Comparison of ENCODE assay signal across 16 cellular contexts in genomic region chr2:42194428-42194827, GRCh38.
"Had no signal": no experiment of that assay in that cellular context is flagged by ENCODE, and none has a peak within 500 bp of the region (broad histone marks: within the 10 kb centered on the region; RNA-seq: fewer than 3 reads in every experiment).

No MANE protein-coding gene starts in this region.

- H3K9me3 Mint-ChIP-seq: activated naive CD4-positive, alpha-beta T cell treated with anti-CD3 and anti-CD28 coated beads, Interleukin-2, amount 10 ng/mL, durations not matched to agents 7 days and 5 days; activated T-helper 2 cell treated with anti-CD3 and anti-CD28 coated beads, Interferon-gamma antibody, Interleukin-2, Interleukin-4, amounts not matched to agents 10 μg/mL and 5 μg/mL and 100 μg/mL, durations not matched to agents 14 hours and 24 hours and 36 hours had no signal

- H3K4me3 ChIP-seq: colonic mucosa, heart left ventricle, pancreas, stomach, thyroid gland, vagina had no signal

- DNase-seq: activated CD4-positive, alpha-beta T cell treated with anti-CD3 and anti-CD28 coated beads for 36 hours; activated CD8-positive, alpha-beta memory T cell treated with anti-CD3 and anti-CD28 coated beads, Interleukin-2, amount 50 U/mL, for 48 hours; activated CD8-positive, alpha-beta T cell treated with anti-CD3 and anti-CD28 coated beads, Interleukin-2, amount 10 ng/mL, durations not matched to agents 7 days and 5 days; activated naive CD4-positive, alpha-beta T cell treated with anti-CD3 and anti-CD28 coated beads, Interleukin-2, amount 10 ng/mL, durations not matched to agents 7 days and 5 days; anterior cingulate cortex; colonic mucosa; foreskin melanocyte; heart left ventricle; islet precursor cell; pancreas; stimulated activated CD4-positive, alpha-beta T cell treated with anti-CD3 and anti-CD28 coated beads, Interleukin-4, amount 100 ng/mL, for 4 hours; stomach; thyroid gland had no signal

- H3K27ac Mint-ChIP-seq: activated CD8-positive, alpha-beta T cell treated with anti-CD3 and anti-CD28 coated beads, Interleukin-2, amount 10 ng/mL, durations not matched to agents 7 days and 5 days; activated naive CD4-positive, alpha-beta T cell treated with anti-CD3 and anti-CD28 coated beads, Interleukin-2, amount 10 ng/mL, durations not matched to agents 7 days and 5 days; activated T-helper 2 cell treated with anti-CD3 and anti-CD28 coated beads, Interferon-gamma antibody, Interleukin-2, Interleukin-4, amounts not matched to agents 10 μg/mL and 5 μg/mL and 100 μg/mL, durations not matched to agents 14 hours and 24 hours and 36 hours had no signal

- H3K9me3 ChIP-seq: colonic mucosa, heart left ventricle, pancreas, stomach, thyroid gland, vagina had no signal

- H3K36me3 ChIP-seq: colonic mucosa, heart left ventricle, pancreas, stomach, thyroid gland, vagina had no signal

- H3K27ac ChIP-seq: colonic mucosa, heart left ventricle, thyroid gland, vagina had no signal

- H3K27me3 ChIP-seq: colonic mucosa, heart left ventricle, pancreas, stomach, thyroid gland, vagina had no signal

- H3K4me3 Mint-ChIP-seq: activated CD4-positive, alpha-beta T cell treated with anti-CD3 and anti-CD28 coated beads for 36 hours; activated CD8-positive, alpha-beta T cell treated with anti-CD3 and anti-CD28 coated beads, Interleukin-2, amount 10 ng/mL, durations not matched to agents 7 days and 5 days; activated naive CD4-positive, alpha-beta T cell treated with anti-CD3 and anti-CD28 coated beads, Interleukin-2, amount 10 ng/mL, durations not matched to agents 7 days and 5 days; neural crest cell had no signal

- H3K4me1 ChIP-seq: colonic mucosa had no signal

- ATAC-seq: activated CD4-positive, alpha-beta T cell treated with anti-CD3 and anti-CD28 coated beads for 36 hours; activated CD8-positive, alpha-beta T cell treated with anti-CD3 and anti-CD28 coated beads, Interleukin-2, amount 10 ng/mL, durations not matched to agents 7 days and 5 days; heart left ventricle had no signal

- H3K27me3 Mint-ChIP-seq: activated CD4-positive, alpha-beta T cell treated with anti-CD3 and anti-CD28 coated beads for 36 hours; activated naive CD4-positive, alpha-beta T cell treated with anti-CD3 and anti-CD28 coated beads, Interleukin-2, amount 10 ng/mL, durations not matched to agents 7 days and 5 days had no signal
